8 cellular contexts compared by ENCODE assay signal in the genomic region with DNA sequence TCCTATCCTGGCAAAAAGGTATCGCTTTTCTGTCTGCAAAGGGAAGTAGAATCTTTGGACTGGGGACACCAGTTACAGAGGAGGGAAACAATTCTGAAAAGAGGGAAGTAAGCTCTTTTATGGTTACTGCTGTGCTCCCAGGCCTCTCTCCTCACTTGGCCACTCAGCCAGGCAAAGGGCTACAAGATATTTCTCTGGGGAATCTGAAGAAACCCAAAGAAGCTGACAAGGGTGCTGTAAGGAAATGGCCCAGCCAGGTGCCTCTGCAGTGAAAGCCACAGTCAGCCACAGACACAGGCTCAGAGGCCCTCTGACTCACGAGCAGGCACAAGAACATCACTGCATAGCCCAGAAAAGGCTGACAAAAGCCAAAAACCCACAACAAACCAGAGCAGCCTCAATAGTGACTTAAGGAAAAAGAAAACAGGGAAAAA. TPM values are rescaled to one million over a fixed set of nuclear protein-coding genes. Genes with fewer than 3 reads are reported as not detected.
A peak's percentile ranks its signal among the peaks of the same experiment; 100 is the strongest.
DNase-seq lines count a peak whose midpoint lies in the region; ATAC-seq and TF ChIP-seq lines count a peak whose summit lies in the region.

No MANE protein-coding gene starts in this region.

- in situ Hi-C loops in transverse colon (cut with MboI; ENCODE audit: low pct_ligation_motif_present in 1 of 4, low pct_unique_long_range_greater_than_20kb in 1 of 4, low sequenced_read_pairs in 3 of 4): no loop called here

- peaks cover 0 to 53% (median 13%) of the 10 kb centered on the region in 4 donors for H3K4me1 ChIP-seq in transverse colon

- peak overlapping the region in 2 of 4 donors; percentile 38 to 39 for H3K27ac ChIP-seq in transverse colon

- no peak for TF ChIP-seq EP300 in transverse colon (IDR thresholded peaks at IDR 0.05; ENCODE audit: low read depth)

- DNase-seq in Daoy (ENCODE audit: low read depth): peak; percentile 56
- DNase-seq in RPMI7951 (ENCODE audit: low read depth): peak; percentile 65
- DNase-seq in activated gamma-delta T cell treated with anti-CD3 and anti-CD28 coated beads, Interleukin-2, amount 50 U/mL, for 16 hours (ENCODE audit: low read depth): peak; percentile 56
- peak; percentile 49 for DNase-seq in myocyte (ENCODE audit: low read depth)
- peak; percentile 52 for DNase-seq in transverse colon
- no peak for DNase-seq in OCI-M2 (lab: John Stamatoyannopoulos, UW; ENCODE audit: unreplicated experiment)
- DNase-seq in foreskin melanocyte: no peak

- peak; percentile 45 for ATAC-seq in HG02623 (IDR thresholded peaks at IDR 0.05; ENCODE audit: unreplicated experiment)

- H3K9me3 ChIP-seq in transverse colon: no peaks in the 10 kb centered on the region

- TF ChIP-seq POLR2A in transverse colon (IDR thresholded peaks at IDR 0.05): no peak

- no peaks in the 10 kb centered on the region for H3K27me3 ChIP-seq in transverse colon

- H3K4me3 ChIP-seq in transverse colon: no peak overlapping the region

- peaks cover 0 to 3% (median 0%) of the 10 kb centered on the region in 4 donors for H3K36me3 ChIP-seq in transverse colon

- WGBS in transverse colon (ENCODE audit: low coverage in 1 of 2), 2 donors: 50% methylated on average over 2 of the region's 2 CpGs; no CpG with 5 or more reads in 1 of the 2 donors

- TF ChIP-seq CTCF in transverse colon (IDR thresholded peaks at IDR 0.05): no peak

- intact Hi-C loops in transverse colon (cut with DNase I; ENCODE audit: low total_unique reads): no loop called here

RNA-seq across cellular contexts. Expression of gene HDLBP, which starts 5.8 kb away (rescaled TPM):
- 244 and 258 TPM in 2 replicates for total RNA-seq in Daoy (2014; rRNA removed; shearing (Covaris generic))
- 403 and 467 TPM in 2 replicates for total RNA-seq in RPMI7951 (2014; rRNA removed; shearing (Covaris generic))
- total RNA-seq in myocyte (541 and 661 TPM in 2 replicates), transverse colon (1,000 to 10,000 TPM in 1 of 4 donors, 100 to 1,000 TPM in 3; 168 to 1,885 (median 314) TPM)
- polyA plus RNA-seq in myocyte (2012): 668 TPM

RNA-seq across cellular contexts. Expression of gene SEPTIN2, which starts 6.0 kb away (rescaled TPM):
- 244 and 328 TPM in 2 replicates for total RNA-seq in Daoy (2014; rRNA removed; shearing (Covaris generic))
- total RNA-seq in RPMI7951 (2014; rRNA removed; shearing (Covaris generic)): 451 and 502 TPM in 2 replicates
- total RNA-seq in myocyte: 282 and 292 TPM in 2 replicates
- polyA plus RNA-seq in myocyte (2012): 262 TPM
- total RNA-seq in transverse colon: 100 to 1,000 TPM; 116 to 264 (median 180) TPM

RNA-seq across cellular contexts. Expression of gene FARP2, which starts 46.4 kb away (rescaled TPM):
- total RNA-seq in Daoy (2014; rRNA removed; shearing (Covaris generic)): 22.6 and 34.4 TPM in 2 replicates
- 38.1 and 41.6 TPM in 2 replicates for total RNA-seq in RPMI7951 (2014; rRNA removed; shearing (Covaris generic))
- total RNA-seq in myocyte (28.7 and 32.7 TPM in 2 replicates), transverse colon (100 to 1,000 TPM in 3 of 4 donors, 10 to 100 TPM in 1; 96.5 to 164 (median 136) TPM)
- 25.3 TPM for polyA plus RNA-seq in myocyte (2012)

Comparison
In these comparisons a context has a peak if more than half of its experiments do, and no peak if none do; other contexts are left out.
1. DNase-seq: peak in Daoy (single experiment), RPMI7951 (single experiment), activated gamma-delta T cell treated with anti-CD3 and anti-CD28 coated beads, Interleukin-2, amount 50 U/mL, for 16 hours (single experiment), myocyte (single experiment) and transverse colon (single experiment); none in OCI-M2 (single experiment) and foreskin melanocyte (single experiment).